ENCODE assay signal across 14 cellular contexts in the genomic region with DNA sequence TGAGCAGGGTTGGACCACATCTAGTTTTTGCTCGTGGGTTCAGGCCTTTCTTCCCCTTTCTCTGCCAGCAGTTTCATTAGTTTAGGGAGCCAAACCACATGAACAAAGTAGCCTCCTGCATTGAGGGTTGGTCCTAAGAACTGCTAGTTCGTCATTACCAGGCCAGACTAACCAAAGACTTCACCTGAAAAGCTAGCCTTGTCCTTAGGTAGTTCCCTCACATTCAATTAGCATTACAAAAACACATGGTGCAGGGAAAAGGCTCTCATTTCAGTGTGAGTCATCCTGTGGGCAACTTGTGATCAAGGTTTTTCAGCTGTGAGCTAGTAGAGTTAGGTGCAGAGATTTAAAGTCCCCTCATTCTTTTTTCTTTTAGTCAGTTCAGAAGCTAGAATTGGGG.
DNase-seq lines count a peak whose midpoint lies in the region; ATAC-seq and TF ChIP-seq lines count a peak whose summit lies in the region.
"Had no signal": no experiment of that assay in that cellular context is flagged by ENCODE, and none has a peak within 500 bp of the region (broad histone marks: within the 10 kb centered on the region; RNA-seq: fewer than 3 reads in every experiment).

No MANE protein-coding gene starts in this region.

- 0% methylated on average over 2 of the region's 2 CpGs for WGBS in mammary epithelial cell (ENCODE audit: low coverage, missing lambda C conversion rate)
- WGBS in heart left ventricle, 4 donors: 84 to 87% (median 86%) methylated on average over 2 of the region's 2 CpGs

- dilution Hi-C loops in mammary epithelial cell (cut with HindIII; ENCODE audit: low sequenced_read_pairs): no loop called here

- H2AFZ ChIP-seq in mammary epithelial cell (ENCODE audit: low read depth, low read length): peak overlapping the region; percentile 61

- H3K79me2 ChIP-seq in mammary epithelial cell (ENCODE audit: insufficient read depth, low read length): no peaks in the 10 kb centered on the region

- H3K4me3 ChIP-seq in mammary epithelial cell (replicated peaks in 1 of 3; ENCODE audit: insufficient read depth in 1 of 3, low read depth in 2 of 3, low read length in 3 of 3): no peak overlapping the region
- no peak overlapping the region for H3K4me3 ChIP-seq in heart left ventricle

- H3K4me2 ChIP-seq in mammary epithelial cell (ENCODE audit: insufficient read depth, low read depth, low read length): peak overlapping the region; percentile 47

- no peak for TF ChIP-seq CTCF in mammary epithelial cell (conservative IDR thresholded peaks at IDR 0.05 in 1 of 2, IDR thresholded peaks at IDR 0.05 in 1 of 2; ENCODE audit: extremely low read depth in 1 of 2, insufficient read depth in 1 of 2, low read depth in 1 of 2, low read length in 2 of 2)
- TF ChIP-seq CTCF in heart left ventricle (IDR thresholded peaks at IDR 0.05): no peak

- CTCF ChIA-PET in mammary epithelial cell (lab: Charles Lee; ENCODE audit: low non-redundant PET): no interaction called here

- TF ChIP-seq POLR2A in heart left ventricle (IDR thresholded peaks at IDR 0.05): no peak

- ATAC-seq in GM18511 (IDR thresholded peaks at IDR 0.05; ENCODE audit: unreplicated experiment) (peak; percentile 55), HG03025 (IDR thresholded peaks at IDR 0.05; ENCODE audit: low FRiP score, unreplicated experiment) (no peak), HG02884 (IDR thresholded peaks at IDR 0.05; ENCODE audit: unreplicated experiment) (no peak), heart left ventricle (no peak)
- ATAC-seq: stimulated activated naive CD8-positive, alpha-beta T cell treated with anti-CD3 and anti-CD28 coated beads, Interleukin-15, Interleukin-2, amounts not matched to agents 100 U/mL and 50 U/mL, for 24 hours had no signal

- H3K27ac ChIP-seq in mammary epithelial cell (ENCODE audit: insufficient read depth, low read depth, low read length) (no peak overlapping the region), heart left ventricle (no peak overlapping the region)

- intact Hi-C loops in mammary epithelial cell (cut with micrococcal nuclease) (no loop called here), heart left ventricle (cut with DNase I) (no loop called here)

- DNase-seq in M059J (ENCODE audit: low read depth) (peak; percentile 46), mammary epithelial cell (peak; percentile 90), kidney glomerular epithelial cell (lab: John Stamatoyannopoulos, UW) (peak; percentile 39), heart left ventricle (no peak)
- DNase-seq in stimulated activated CD4-positive, alpha-beta T cell treated with anti-CD3 and anti-CD28 coated beads, Interleukin-4, amount 100 ng/mL, for 1 hour: no peak
- DNase-seq: activated CD8-positive, alpha-beta memory T cell treated with anti-CD3 and anti-CD28 coated beads, Interleukin-2, amount 50 U/mL, for 48 hours; CD4-positive, alpha-beta T cell; foreskin fibroblast; KBM-7; NCI-H2171; stimulated activated naive CD8-positive, alpha-beta T cell treated with anti-CD3 and anti-CD28 coated beads, Interleukin-15, Interleukin-2, amounts not matched to agents 100 U/mL and 50 U/mL, for 24 hours had no signal

- in situ Hi-C loops in mammary epithelial cell (cut with MboI; ENCODE audit: low sequenced_read_pairs in 2 of 2): no loop called here

- no TSS peak for BruUV-seq in mammary epithelial cell (replicated peaks; lab: Mats Ljungman, UMichigan)

- H3K9me3 ChIP-seq in mammary epithelial cell (replicated peaks; ENCODE audit: insufficient read depth, low read length) (no peaks in the 10 kb centered on the region), heart left ventricle (no peaks in the 10 kb centered on the region)

- H3K36me3 ChIP-seq in mammary epithelial cell (ENCODE audit: insufficient read depth, low read length) (no peaks in the 10 kb centered on the region), heart left ventricle (no peaks in the 10 kb centered on the region)

- no peak overlapping the region for H3K9ac ChIP-seq in mammary epithelial cell (ENCODE audit: insufficient read depth, low read length)

- H3K27me3 ChIP-seq in mammary epithelial cell (ENCODE audit: insufficient read depth, low read length) (no peaks in the 10 kb centered on the region), heart left ventricle (no peaks in the 10 kb centered on the region)

- peaks cover 11% of the 10 kb centered on the region for H3K4me1 ChIP-seq in mammary epithelial cell (ENCODE audit: insufficient read depth, low read length)
- no peaks in the 10 kb centered on the region for H3K4me1 ChIP-seq in heart left ventricle

- no peaks in the 10 kb centered on the region for H4K20me1 ChIP-seq in mammary epithelial cell (ENCODE audit: insufficient read depth, low read length)

Comparison
In these comparisons a context has a peak if more than half of its experiments do, and no peak if none do; other contexts are left out.
1. DNase-seq: peak in M059J (single experiment), mammary epithelial cell (single experiment) and kidney glomerular epithelial cell (single experiment); none in heart left ventricle (0 of 5) and stimulated activated CD4-positive, alpha-beta T cell treated with anti-CD3 and anti-CD28 coated beads, Interleukin-4, amount 100 ng/mL, for 1 hour (single experiment).